ENCODE assay signal across 1 cellular context in the genomic region with DNA sequence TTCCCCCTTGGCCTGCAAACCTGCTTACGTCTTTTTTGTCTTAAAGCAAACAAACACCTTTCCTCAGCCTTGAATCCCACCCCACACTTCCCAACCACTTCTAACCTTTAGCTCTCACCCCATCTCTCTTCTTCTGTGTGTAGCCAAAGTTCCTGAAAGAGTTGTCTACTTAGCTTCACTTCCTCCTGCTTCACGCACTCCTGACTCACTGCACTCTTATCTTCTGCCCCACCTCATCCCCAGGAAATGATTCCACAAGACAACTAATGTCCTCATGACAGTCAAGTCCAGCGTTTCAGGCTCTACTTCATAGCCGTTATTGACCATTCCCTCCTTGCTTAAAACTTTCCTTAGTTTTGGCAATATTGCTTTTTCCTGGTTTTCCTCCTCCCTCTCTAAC.
TF ChIP-seq lines count a peak whose summit lies in the region.

No MANE protein-coding gene starts in this region.

TF ChIP-seq in HepG2, 621 proteins besides CTCF, POLR2A, EP300 and RAD21:
- no peak for TF ChIP-seq HDAC6 (IDR thresholded peaks at IDR 0.05; ENCODE audit: low read depth, low read length)
- no peak for TF ChIP-seq HCFC1 (IDR thresholded peaks at IDR 0.05; ENCODE audit: low read depth, low read length)
- TF ChIP-seq TBP (CRISPR knock-in tag; IDR thresholded peaks at IDR 0.05), result no peak
- no peak for TF ChIP-seq ZNF720 (CRISPR knock-in tag; IDR thresholded peaks at IDR 0.05)
- no peak for TF ChIP-seq ZNF660 (CRISPR knock-in tag; IDR thresholded peaks at IDR 0.05; ENCODE audit: borderline replicate concordance, low read depth)
- TF ChIP-seq POLR2AphosphoS2 (IDR thresholded peaks at IDR 0.05; ENCODE audit: low read depth, low read length), result no peak
- no peak for TF ChIP-seq BORCS8-MEF2B (CRISPR knock-in tag; IDR thresholded peaks at IDR 0.05)
